Comparison of ENCODE assay signal across 8 cellular contexts in genomic region chr16:88685156-88686061, GRCh38. TPM values are rescaled to one million over a fixed set of nuclear protein-coding genes. Genes with fewer than 3 reads are reported as not detected.
A peak's percentile ranks its signal among the peaks of the same experiment; 100 is the strongest.
DNase-seq lines count a peak whose midpoint lies in the region; ATAC-seq and TF ChIP-seq lines count a peak whose summit lies in the region.

No MANE protein-coding gene starts in this region.

- H3K27ac ChIP-seq in osteoblast (ENCODE audit: low read depth, low read length) = no peak overlapping the region

- no peak for ATAC-seq in HG03354 (IDR thresholded peaks at IDR 0.05; ENCODE audit: poor library complexity, severe bottlenecking, unreplicated experiment)
- ATAC-seq in HG03521 (IDR thresholded peaks at IDR 0.05; ENCODE audit: unreplicated experiment) = no peak

- TF ChIP-seq CTCF in osteoblast (IDR thresholded peaks at IDR 0.05; ENCODE audit: extremely low read depth, low read depth, low read length) = peak; percentile 78

- no peak overlapping the region for H2AFZ ChIP-seq in osteoblast (ENCODE audit: low read length)

- DNase-seq in EH (ENCODE audit: low read depth) = peak; percentile 56
- peak; percentile 75 for DNase-seq in NAMALWA (ENCODE audit: low spot score)
- peak; percentile 81 to 82 for DNase-seq in activated T-cell treated with anti-CD3 and anti-CD28 coated beads, Interleukin-2, amount 50 U/mL, for 48 hours
- peak; percentile 4 for DNase-seq in fibroblast of the conjunctiva (ENCODE audit: low read depth)
- peak; percentile 99 for DNase-seq in osteoblast (ENCODE audit: insufficient read length, low spot score, missing footprints)
- DNase-seq in NCI-H1105 (lab: John Stamatoyannopoulos, UW) = no peak

- no peaks in the 10 kb centered on the region for H3K9me3 ChIP-seq in osteoblast (ENCODE audit: low read depth, low read length)

- H3K79me2 ChIP-seq in osteoblast (ENCODE audit: insufficient read depth, low read length) = no peaks in the 10 kb centered on the region

- no peaks in the 10 kb centered on the region for H4K20me1 ChIP-seq in osteoblast (ENCODE audit: insufficient read depth, low read length)

- H3K36me3 ChIP-seq in osteoblast (ENCODE audit: insufficient read depth, low read length) = no peaks in the 10 kb centered on the region

- peak overlapping the region; percentile 82 for H3K4me2 ChIP-seq in osteoblast (ENCODE audit: insufficient read depth, low read length)

- peaks cover 29% of the 10 kb centered on the region for H3K4me1 ChIP-seq in osteoblast (ENCODE audit: insufficient read depth, low read length)

- H3K4me3 ChIP-seq in osteoblast (ENCODE audit: insufficient read depth, low read length) = peak overlapping the region; percentile 66

- H3K27me3 ChIP-seq in osteoblast (ENCODE audit: insufficient read depth, low read length) = peaks cover 22% of the 10 kb centered on the region

RNA-seq across cellular contexts. Expression of gene SNAI3, which starts 0.9 kb away (rescaled TPM):
- total RNA-seq in osteoblast = not detected in 2 replicates

RNA-seq across cellular contexts. Expression of gene RNF166, which starts 20.8 kb away (rescaled TPM):
- 14.5 and 18.0 TPM in 2 replicates for total RNA-seq in osteoblast

RNA-seq across cellular contexts. Expression of gene CTU2, which starts 20.9 kb away (rescaled TPM):
- 14.8 and 15.6 TPM in 2 replicates for total RNA-seq in osteoblast

RNA-seq across cellular contexts. Expression of gene MVD, which starts 22.5 kb away (rescaled TPM):
- total RNA-seq in osteoblast = 67.3 and 73.1 TPM in 2 replicates

RNA-seq across cellular contexts. Expression of gene CYBA, which starts 34.6 kb away (rescaled TPM):
- 144 and 250 TPM in 2 replicates for total RNA-seq in osteoblast
